ENCODE assay signal across 24 cellular contexts in genomic region chrX:10797493-10797892, GRCh38.
DNase-seq lines count a peak whose midpoint lies in the region; ATAC-seq, FAIRE-seq and TF ChIP-seq lines count a peak whose summit lies in the region.
"Had no signal": no experiment of that assay in that cellular context is flagged by ENCODE, and none has a peak within 500 bp of the region (broad histone marks: within the 10 kb centered on the region; RNA-seq: fewer than 3 reads in every experiment).

No MANE protein-coding gene starts in this region.

- 66% methylated on average over 3 of the region's 3 CpGs for WGBS in hepatocyte (ENCODE audit: low lambda C conversion rate, missing lambda C conversion rate)
- 58 to 79% methylated on average over 3 of the region's 3 CpGs for WGBS in pancreas, 2 donors

- H3K27ac ChIP-seq in hepatocyte: peak overlapping the region; percentile 71
- H3K27ac ChIP-seq in pancreas: no peak overlapping the region
- H3K27ac ChIP-seq: KMS-11, neural progenitor cell, tibial artery had no signal

- H3K4me1 ChIP-seq in hepatocyte (ENCODE audit: insufficient read depth) (peaks cover 10% of the 10 kb centered on the region), pancreas (no peaks in the 10 kb centered on the region)
- H3K4me1 ChIP-seq: neural progenitor cell had no signal

- DNase-seq in LHCN-M2 (ENCODE audit: low read depth): peak; percentile 6
- DNase-seq in bronchial epithelial cell (ENCODE audit: low read depth): peak; percentile 86
- peak; percentile 7 for DNase-seq in hepatocyte (ENCODE audit: low spot score)
- peak; percentile 33 for DNase-seq in stromal cell of bone marrow (ENCODE audit: low read depth)
- DNase-seq in GM13977 (ENCODE audit: low spot score): no peak
- no peak for DNase-seq in pancreas
- no peak for DNase-seq in iPS-NIHi7 (ENCODE audit: extremely low spot score)
- DNase-seq: activated CD4-positive, alpha-beta T cell treated with anti-CD3 and anti-CD28 coated beads for 36 hours; activated naive CD8-positive, alpha-beta T cell treated with anti-CD3 and anti-CD28 coated beads, Interleukin-2, amount 10 ng/mL, durations not matched to agents 7 days and 5 days; Caco-2; central memory CD4-positive, alpha-beta T cell; effector CD4-positive, alpha-beta T cell; EL; kidney glomerular epithelial cell; NCI-H1105 treated with DMSO at 0.1 percent for 48 hours; NCI-H524; stimulated activated CD4-positive, alpha-beta T cell treated with anti-CD3 and anti-CD28 coated beads, Interleukin-15, amount 100 ng/mL, for 24 hours; stimulated activated naive B cell treated with anti-CD40 and anti-IgM and Interleukin-4, amounts not matched to agents 10 μg/mL and 1 μg/mL and 100 μg/mL, for 72 hours; SW 1271; tibial artery had no signal

- H3K79me2 ChIP-seq in hepatocyte: no peaks in the 10 kb centered on the region

- no peak overlapping the region for H3K4me2 ChIP-seq in hepatocyte
- H3K4me2 ChIP-seq: KMS-11, neural progenitor cell had no signal

- no peaks in the 10 kb centered on the region for H3K9me2 ChIP-seq in hepatocyte (replicated peaks; ENCODE audit: insufficient read depth)

- no peak for ATAC-seq in pancreas
- ATAC-seq: activated CD4-positive, alpha-beta T cell treated with anti-CD3 and anti-CD28 coated beads for 36 hours; activated T-helper 17 cell treated with anti-CD3 and anti-CD28 coated beads, Interleukin-2, amount 50 U/mL, for 72 hours; stimulated activated naive B cell treated with anti-CD40 and anti-IgM and Interleukin-4, amounts not matched to agents 10 μg/mL and 1 μg/mL and 100 μg/mL, for 72 hours had no signal

- no peak overlapping the region for H2AFZ ChIP-seq in hepatocyte
- H2AFZ ChIP-seq: neural progenitor cell had no signal

- H4K20me1 ChIP-seq in hepatocyte (ENCODE audit: insufficient read depth, poor library complexity, severe bottlenecking): no peaks in the 10 kb centered on the region

- TF ChIP-seq CTCF in bronchial epithelial cell (IDR thresholded peaks at IDR 0.05; ENCODE audit: insufficient read depth, low read length, severe bottlenecking) (no peak), hepatocyte (IDR thresholded peaks at IDR 0.05; ENCODE audit: poor library complexity) (no peak), GM13977 (IDR thresholded peaks at IDR 0.05; ENCODE audit: extremely low read depth, insufficient read depth, missing control alignments) (no peak), pancreas (IDR thresholded peaks at IDR 0.05) (no peak)

- H3K9me3 ChIP-seq in hepatocyte (ENCODE audit: low read depth) (no peaks in the 10 kb centered on the region), pancreas (no peaks in the 10 kb centered on the region)
- H3K9me3 ChIP-seq: Caco-2, tibial artery had no signal

- H3K4me3 ChIP-seq in bronchial epithelial cell (ENCODE audit: low read depth, low read length) (no peak overlapping the region), hepatocyte (no peak overlapping the region), pancreas (no peak overlapping the region)
- H3K4me3 ChIP-seq: neural progenitor cell, tibial artery had no signal

- in situ Hi-C loops in GM13977 (cut with MboI; ENCODE audit: low pct_unique_long_range_greater_than_20kb, low sequenced_read_pairs, unreplicated experiment): no loop called here

- FAIRE-seq in bronchial epithelial cell (lab: Jason Lieb, UNC): peak; percentile 83
- FAIRE-seq in pancreas (lab: Jason Lieb, UNC): no peak
- FAIRE-seq: GM18507 had no signal

- no peaks in the 10 kb centered on the region for H3K36me3 ChIP-seq in bronchial epithelial cell (ENCODE audit: control insufficient read depth, insufficient read depth, low read length)
- no peaks in the 10 kb centered on the region for H3K36me3 ChIP-seq in hepatocyte (replicated peaks; ENCODE audit: insufficient read depth, low read depth)
- H3K36me3 ChIP-seq in pancreas: no peaks in the 10 kb centered on the region
- H3K36me3 ChIP-seq: neural progenitor cell, tibial artery had no signal

- intact Hi-C loops in pancreas (cut with DNase I): no loop called here

- H3K27me3 ChIP-seq in bronchial epithelial cell (ENCODE audit: control insufficient read depth, insufficient read depth, low read length) (no peaks in the 10 kb centered on the region), hepatocyte (no peaks in the 10 kb centered on the region), pancreas (no peaks in the 10 kb centered on the region)
- H3K27me3 ChIP-seq: neural progenitor cell, tibial artery had no signal

Comparison
In these comparisons a context has a peak if more than half of its experiments do, and no peak if none do; other contexts are left out.
1. DNase-seq: peak in LHCN-M2 (single experiment), bronchial epithelial cell (single experiment), hepatocyte (single experiment) and stromal cell of bone marrow (single experiment); none in GM13977 (single experiment), pancreas (0 of 6) and iPS-NIHi7 (single experiment).